2 cellular contexts compared by ENCODE assay signal in genomic region chr7:129734400-129734799, GRCh38.
TF ChIP-seq lines count a peak whose summit lies in the region.

No MANE protein-coding gene starts in this region.

TF ChIP-seq in SK-N-SH treated with all-trans-retinoic acid at 6 μM for 48 hours, 23 proteins besides CTCF, POLR2A, EP300 and RAD21 (continued from another document):
- TF ChIP-seq, protein P1, sequence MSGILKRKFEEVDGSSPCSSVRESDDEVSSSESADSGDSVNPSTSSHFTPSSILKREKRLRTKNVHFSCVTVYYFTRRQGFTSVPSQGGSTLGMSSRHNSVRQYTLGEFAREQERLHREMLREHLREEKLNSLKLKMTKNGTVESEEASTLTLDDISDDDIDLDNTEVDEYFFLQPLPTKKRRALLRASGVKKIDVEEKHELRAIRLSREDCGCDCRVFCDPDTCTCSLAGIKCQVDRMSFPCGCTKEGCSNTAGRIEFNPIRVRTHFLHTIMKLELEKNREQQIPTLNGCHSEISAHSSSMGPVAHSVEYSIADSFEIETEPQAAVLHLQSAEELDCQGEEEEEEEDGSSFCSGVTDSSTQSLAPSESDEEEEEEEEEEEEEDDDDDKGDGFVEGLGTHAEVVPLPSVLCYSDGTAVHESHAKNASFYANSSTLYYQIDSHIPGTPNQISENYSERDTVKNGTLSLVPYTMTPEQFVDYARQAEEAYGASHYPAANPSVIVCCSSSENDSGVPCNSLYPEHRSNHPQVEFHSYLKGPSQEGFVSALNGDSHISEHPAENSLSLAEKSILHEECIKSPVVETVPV (CRISPR knock-in tag; IDR thresholded peaks at IDR 0.05) = no peak
- TF ChIP-seq ISL1 (CRISPR knock-in tag; IDR thresholded peaks at IDR 0.05) (no peak), BACH2 (CRISPR knock-in tag; IDR thresholded peaks at IDR 0.05; ENCODE audit: borderline replicate concordance) (no peak), OSR1 (CRISPR knock-in tag; IDR thresholded peaks at IDR 0.05) (no peak), ZNF8 (CRISPR knock-in tag; IDR thresholded peaks at IDR 0.05) (no peak), TSHZ2 (CRISPR knock-in tag; IDR thresholded peaks at IDR 0.05) (no peak), ZC3H10 (CRISPR knock-in tag; IDR thresholded peaks at IDR 0.05) (no peak), PPARA (CRISPR knock-in tag; IDR thresholded peaks at IDR 0.05; ENCODE audit: borderline replicate concordance) (no peak), TCF4 (CRISPR knock-in tag; IDR thresholded peaks at IDR 0.05; ENCODE audit: borderline replicate concordance) (no peak), CSDC2 (CRISPR knock-in tag; IDR thresholded peaks at IDR 0.05) (no peak), RARB (CRISPR knock-in tag; IDR thresholded peaks at IDR 0.05) (no peak), ZNF565 (CRISPR knock-in tag; conservative IDR thresholded peaks at IDR 0.05; ENCODE audit: low read depth) (no peak), ZFP3 (CRISPR knock-in tag; IDR thresholded peaks at IDR 0.05) (no peak), CREB5 (CRISPR knock-in tag; IDR thresholded peaks at IDR 0.05; ENCODE audit: low read depth) (no peak), ARNTL (CRISPR knock-in tag; IDR thresholded peaks at IDR 0.05; ENCODE audit: borderline replicate concordance, low read depth) (no peak), GLIS3 (CRISPR knock-in tag; IDR thresholded peaks at IDR 0.05) (no peak), ESRRG (CRISPR knock-in tag; IDR thresholded peaks at IDR 0.05) (no peak)
- TF ChIP-seq, protein P2, sequence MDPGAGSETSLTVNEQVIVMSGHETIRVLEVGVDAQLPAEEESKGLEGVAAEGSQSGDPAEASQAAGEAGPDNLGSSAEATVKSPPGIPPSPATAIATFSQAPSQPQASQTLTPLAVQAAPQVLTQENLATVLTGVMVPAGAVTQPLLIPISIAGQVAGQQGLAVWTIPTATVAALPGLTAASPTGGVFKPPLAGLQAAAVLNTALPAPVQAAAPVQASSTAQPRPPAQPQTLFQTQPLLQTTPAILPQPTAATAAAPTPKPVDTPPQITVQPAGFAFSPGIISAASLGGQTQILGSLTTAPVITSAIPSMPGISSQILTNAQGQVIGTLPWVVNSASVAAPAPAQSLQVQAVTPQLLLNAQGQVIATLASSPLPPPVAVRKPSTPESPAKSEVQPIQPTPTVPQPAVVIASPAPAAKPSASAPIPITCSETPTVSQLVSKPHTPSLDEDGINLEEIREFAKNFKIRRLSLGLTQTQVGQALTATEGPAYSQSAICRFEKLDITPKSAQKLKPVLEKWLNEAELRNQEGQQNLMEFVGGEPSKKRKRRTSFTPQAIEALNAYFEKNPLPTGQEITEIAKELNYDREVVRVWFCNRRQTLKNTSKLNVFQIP (CRISPR knock-in tag; IDR thresholded peaks at IDR 0.05; ENCODE audit: borderline replicate concordance, low read depth) = no peak

TF ChIP-seq in SK-N-SH, 30 proteins besides CTCF, POLR2A, EP300 and RAD21 (continued from another document):
- TF ChIP-seq, protein P3, sequence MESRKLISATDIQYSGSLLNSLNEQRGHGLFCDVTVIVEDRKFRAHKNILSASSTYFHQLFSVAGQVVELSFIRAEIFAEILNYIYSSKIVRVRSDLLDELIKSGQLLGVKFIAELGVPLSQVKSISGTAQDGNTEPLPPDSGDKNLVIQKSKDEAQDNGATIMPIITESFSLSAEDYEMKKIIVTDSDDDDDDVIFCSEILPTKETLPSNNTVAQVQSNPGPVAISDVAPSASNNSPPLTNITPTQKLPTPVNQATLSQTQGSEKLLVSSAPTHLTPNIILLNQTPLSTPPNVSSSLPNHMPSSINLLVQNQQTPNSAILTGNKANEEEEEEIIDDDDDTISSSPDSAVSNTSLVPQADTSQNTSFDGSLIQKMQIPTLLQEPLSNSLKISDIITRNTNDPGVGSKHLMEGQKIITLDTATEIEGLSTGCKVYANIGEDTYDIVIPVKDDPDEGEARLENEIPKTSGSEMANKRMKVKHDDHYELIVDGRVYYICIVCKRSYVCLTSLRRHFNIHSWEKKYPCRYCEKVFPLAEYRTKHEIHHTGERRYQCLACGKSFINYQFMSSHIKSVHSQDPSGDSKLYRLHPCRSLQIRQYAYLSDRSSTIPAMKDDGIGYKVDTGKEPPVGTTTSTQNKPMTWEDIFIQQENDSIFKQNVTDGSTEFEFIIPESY (IDR thresholded peaks at IDR 0.05; ENCODE audit: borderline replicate concordance, low read depth) = no peak
- no peak for TF ChIP-seq SMC3 (IDR thresholded peaks at IDR 0.05; ENCODE audit: low read depth, low read length)
- TF ChIP-seq, protein P4, sequence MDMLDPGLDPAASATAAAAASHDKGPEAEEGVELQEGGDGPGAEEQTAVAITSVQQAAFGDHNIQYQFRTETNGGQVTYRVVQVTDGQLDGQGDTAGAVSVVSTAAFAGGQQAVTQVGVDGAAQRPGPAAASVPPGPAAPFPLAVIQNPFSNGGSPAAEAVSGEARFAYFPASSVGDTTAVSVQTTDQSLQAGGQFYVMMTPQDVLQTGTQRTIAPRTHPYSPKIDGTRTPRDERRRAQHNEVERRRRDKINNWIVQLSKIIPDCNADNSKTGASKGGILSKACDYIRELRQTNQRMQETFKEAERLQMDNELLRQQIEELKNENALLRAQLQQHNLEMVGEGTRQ (IDR thresholded peaks at IDR 0.05; ENCODE audit: borderline replicate concordance, low read depth, low read length) = no peak
